ENCODE assay signal across 23 cellular contexts in genomic region chr12:45721374-45721773, GRCh38. TPM values are rescaled to one million over a fixed set of nuclear protein-coding genes. Genes with fewer than 3 reads are reported as not detected.
DNase-seq lines count a peak whose midpoint lies in the region; ATAC-seq and TF ChIP-seq lines count a peak whose summit lies in the region.
"Had no signal": no experiment of that assay in that cellular context is flagged by ENCODE, and none has a peak within 500 bp of the region (broad histone marks: within the 10 kb centered on the region; RNA-seq: fewer than 3 reads in every experiment).

No MANE protein-coding gene starts in this region.

- H3K27ac Mint-ChIP-seq in CD4-positive, alpha-beta memory T cell = no peak overlapping the region
- H3K27ac Mint-ChIP-seq in endothelial cell (ENCODE audit: unreplicated experiment) = no peak overlapping the region
- H3K27ac Mint-ChIP-seq in stimulated activated naive B cell treated with anti-CD40 and anti-IgM and Interleukin-4, amounts not matched to agents 10 μg/mL and 1 μg/mL and 100 μg/mL, for 72 hours = no peak overlapping the region

- POLR2A ChIA-PET in CD4-positive, alpha-beta memory T cell (lab: Charles Lee; ENCODE audit: partially characterized antibody) = no interaction called here
- POLR2A ChIA-PET in OCI-LY7 (lab: Charles Lee) = no interaction called here

- peaks cover 68% of the 10 kb centered on the region for H3K4me1 ChIP-seq in CD4-positive, alpha-beta memory T cell (ENCODE audit: insufficient read depth, low read length)
- peaks cover 33% of the 10 kb centered on the region for H3K4me1 ChIP-seq in OCI-LY7 (ENCODE audit: insufficient read depth, low read length, poor library complexity, severe bottlenecking)
- H3K4me1 ChIP-seq: BE2C had no signal

- no peak overlapping the region for H2AFZ ChIP-seq in OCI-LY7 (ENCODE audit: low read length)
- H2AFZ ChIP-seq: hepatocyte had no signal

- peaks cover 39 to 75% (median 56%) of the 10 kb centered on the region in 4 donors for H3K4me1 Mint-ChIP-seq in CD4-positive, alpha-beta memory T cell
- H3K4me1 Mint-ChIP-seq in endothelial cell (ENCODE audit: unreplicated experiment) = peaks cover 5% of the 10 kb centered on the region
- H3K4me1 Mint-ChIP-seq in stimulated activated naive B cell treated with anti-CD40 and anti-IgM and Interleukin-4, amounts not matched to agents 10 μg/mL and 1 μg/mL and 100 μg/mL, for 72 hours = peaks cover 8 to 35% of the 10 kb centered on the region in 2 donors

- H3K36me3 ChIP-seq in CD4-positive, alpha-beta memory T cell (ENCODE audit: insufficient read depth, low read length) = no peaks in the 10 kb centered on the region
- peaks cover 44% of the 10 kb centered on the region for H3K36me3 ChIP-seq in OCI-LY7 (ENCODE audit: insufficient read depth, low read length)
- H3K36me3 ChIP-seq: BE2C, right atrium auricular region, WERI-Rb-1 had no signal

- H3K36me3 Mint-ChIP-seq in CD4-positive, alpha-beta memory T cell = peaks cover 0 to 8% of the 10 kb centered on the region in 2 donors
- no peaks in the 10 kb centered on the region for H3K36me3 Mint-ChIP-seq in endothelial cell (ENCODE audit: low read depth, unreplicated experiment)
- H3K36me3 Mint-ChIP-seq in stimulated activated naive B cell treated with anti-CD40 and anti-IgM and Interleukin-4, amounts not matched to agents 10 μg/mL and 1 μg/mL and 100 μg/mL, for 72 hours = peaks cover 6 to 7% of the 10 kb centered on the region in 2 donors

- H3K4me3 ChIP-seq in CD4-positive, alpha-beta memory T cell (ENCODE audit: low read length in 2 of 2) = no peak overlapping the region
- no peak overlapping the region for H3K4me3 ChIP-seq in OCI-LY7 (ENCODE audit: low read depth, low read length, poor library complexity, severe bottlenecking)
- H3K4me3 ChIP-seq: hepatocyte, lung, right atrium auricular region, smooth muscle cell had no signal

- no peaks in the 10 kb centered on the region for H3K9me2 ChIP-seq in OCI-LY7 (ENCODE audit: insufficient read depth, low read length)

- CTCF ChIA-PET in CD4-positive, alpha-beta memory T cell (lab: Charles Lee; ENCODE audit: partially characterized antibody) = no interaction called here
- CTCF ChIA-PET in OCI-LY7 (lab: Charles Lee; ENCODE audit: unreplicated experiment) = no interaction called here

- no peak for DNase-seq in CD4-positive, alpha-beta memory T cell
- DNase-seq in OCI-LY7 (ENCODE audit: low spot score) (no peak), endothelial cell (ENCODE audit: low spot score) (no peak), glomerular visceral epithelial cell (ENCODE audit: extremely low spot score) (no peak)
- no peak for DNase-seq in stimulated activated naive B cell treated with anti-CD40 and anti-IgM and Interleukin-4, amounts not matched to agents 10 μg/mL and 1 μg/mL and 100 μg/mL, for 72 hours
- no peak for DNase-seq in effector CD8-positive, alpha-beta T cell (lab: John Stamatoyannopoulos, UW)
- DNase-seq: activated CD4-positive, alpha-beta T cell treated with anti-CD3 and anti-CD28 coated beads for 4 hours; activated effector memory CD4-positive, alpha-beta T cell treated with anti-CD3 and anti-CD28 coated beads, Interleukin-2, amount 50 U/mL, for 16 hours; activated T-cell treated with anti-CD3 and anti-CD28 coated beads for 4 hours; BE2C; GDM1; Kasumi-1; NCI-H1436; NCI-H2081 treated with DMSO at 0.1 percent for 48 hours; NCI-H226; stimulated activated naive CD4-positive, alpha-beta T cell treated with Interleukin-2 at 50 U/mL for 16 hours; SW 1271; WERI-Rb-1 had no signal

- H3K4me2 ChIP-seq in OCI-LY7 (ENCODE audit: low read length) = peak overlapping the region; percentile 26; the same call in 1 of the 2 replicates
- H3K4me2 ChIP-seq: hepatocyte, smooth muscle cell had no signal

- intact Hi-C loops in CD4-positive, alpha-beta memory T cell (cut with micrococcal nuclease) = no loop called here
- intact Hi-C loops in OCI-LY7 (cut with micrococcal nuclease; ENCODE audit: unreplicated experiment) = loop anchor here (10.0 kb wide), 1 partner anchor 177 kb away; no protein-coding TSS in a partner anchor

- no TSS peak for BruUV-seq in OCI-LY7 (replicated peaks; lab: Mats Ljungman, UMichigan)

- H3K4me3 Mint-ChIP-seq in CD4-positive, alpha-beta memory T cell = peak overlapping the region in 6 of 8 donors; percentile 2 to 67 (median 28)
- peak overlapping the region; percentile 35 for H3K4me3 Mint-ChIP-seq in endothelial cell (ENCODE audit: unreplicated experiment)
- peak overlapping the region; percentile 34 to 53 for H3K4me3 Mint-ChIP-seq in stimulated activated naive B cell treated with anti-CD40 and anti-IgM and Interleukin-4, amounts not matched to agents 10 μg/mL and 1 μg/mL and 100 μg/mL, for 72 hours

- H3K9me3 Mint-ChIP-seq in CD4-positive, alpha-beta memory T cell = no peaks in the 10 kb centered on the region
- no peaks in the 10 kb centered on the region for H3K9me3 Mint-ChIP-seq in endothelial cell (ENCODE audit: unreplicated experiment)
- H3K9me3 Mint-ChIP-seq in stimulated activated naive B cell treated with anti-CD40 and anti-IgM and Interleukin-4, amounts not matched to agents 10 μg/mL and 1 μg/mL and 100 μg/mL, for 72 hours = no peaks in the 10 kb centered on the region

- no peaks in the 10 kb centered on the region for H3K9me3 ChIP-seq in CD4-positive, alpha-beta memory T cell (ENCODE audit: control insufficient read depth in 1 of 2, low read length in 2 of 2)
- no peaks in the 10 kb centered on the region for H3K9me3 ChIP-seq in OCI-LY7 (ENCODE audit: low read length)
- H3K9me3 ChIP-seq: BE2C, right atrium auricular region had no signal

- TF ChIP-seq CTCF in OCI-LY7 (conservative IDR thresholded peaks at IDR 0.05; ENCODE audit: low read length) = no peak
- TF ChIP-seq CTCF in endothelial cell (IDR thresholded peaks at IDR 0.05; ENCODE audit: unreplicated experiment) = no peak

- peaks cover 79% of the 10 kb centered on the region for H3K79me2 ChIP-seq in OCI-LY7 (ENCODE audit: insufficient read depth, low read depth, low read length)

- no peaks in the 10 kb centered on the region for H3K27me3 ChIP-seq in CD4-positive, alpha-beta memory T cell (ENCODE audit: insufficient read depth, low read length)
- H3K27me3 ChIP-seq: BE2C, hepatocyte, right atrium auricular region had no signal

- ATAC-seq in stimulated activated naive B cell treated with anti-CD40 and anti-IgM and Interleukin-4, amounts not matched to agents 10 μg/mL and 1 μg/mL and 100 μg/mL, for 72 hours (replicated peaks) = peak in 1 of 2 donors; percentile 18
- ATAC-seq in GM18520 (IDR thresholded peaks at IDR 0.05; ENCODE audit: unreplicated experiment) = no peak

- H3K27me3 Mint-ChIP-seq in CD4-positive, alpha-beta memory T cell = no peaks in the 10 kb centered on the region
- H3K27me3 Mint-ChIP-seq in endothelial cell (ENCODE audit: unreplicated experiment) = no peaks in the 10 kb centered on the region
- H3K27me3 Mint-ChIP-seq in stimulated activated naive B cell treated with anti-CD40 and anti-IgM and Interleukin-4, amounts not matched to agents 10 μg/mL and 1 μg/mL and 100 μg/mL, for 72 hours = no peaks in the 10 kb centered on the region

- H4K20me1 ChIP-seq in OCI-LY7 (ENCODE audit: insufficient read depth, low read length) = peaks cover 38% of the 10 kb centered on the region; the same call in 1 of the 2 replicates

- H3K27ac ChIP-seq in CD4-positive, alpha-beta memory T cell (ENCODE audit: low read depth, low read length) = no peak overlapping the region
- no peak overlapping the region for H3K27ac ChIP-seq in OCI-LY7 (ENCODE audit: low read depth, low read length, poor library complexity, severe bottlenecking)
- H3K27ac ChIP-seq: hepatocyte, right atrium auricular region, WERI-Rb-1 had no signal

RNA-seq across cellular contexts. Expression of gene ARID2, which starts 8.1 kb away (rescaled TPM):
- 10 to 100 TPM; 51.1 to 51.8 TPM for total RNA-seq in CD4-positive, alpha-beta memory T cell
- 10 to 100 TPM in 1 of 2 donors, 1 to 10 TPM in 1; 6.3 to 12.7 TPM for polyA plus RNA-seq in CD4-positive, alpha-beta memory T cell
- total RNA-seq in OCI-LY7 (2014; rRNA removed; shearing (Covaris generic)) = 30.1 and 30.5 TPM in 2 replicates
- 44.9 and 49.5 TPM in 2 replicates for total RNA-seq in OCI-LY7 (2022)
- total RNA-seq in endothelial cell (ENCODE audit: unreplicated experiment) = 46.3 TPM
